In the genomic region with DNA sequence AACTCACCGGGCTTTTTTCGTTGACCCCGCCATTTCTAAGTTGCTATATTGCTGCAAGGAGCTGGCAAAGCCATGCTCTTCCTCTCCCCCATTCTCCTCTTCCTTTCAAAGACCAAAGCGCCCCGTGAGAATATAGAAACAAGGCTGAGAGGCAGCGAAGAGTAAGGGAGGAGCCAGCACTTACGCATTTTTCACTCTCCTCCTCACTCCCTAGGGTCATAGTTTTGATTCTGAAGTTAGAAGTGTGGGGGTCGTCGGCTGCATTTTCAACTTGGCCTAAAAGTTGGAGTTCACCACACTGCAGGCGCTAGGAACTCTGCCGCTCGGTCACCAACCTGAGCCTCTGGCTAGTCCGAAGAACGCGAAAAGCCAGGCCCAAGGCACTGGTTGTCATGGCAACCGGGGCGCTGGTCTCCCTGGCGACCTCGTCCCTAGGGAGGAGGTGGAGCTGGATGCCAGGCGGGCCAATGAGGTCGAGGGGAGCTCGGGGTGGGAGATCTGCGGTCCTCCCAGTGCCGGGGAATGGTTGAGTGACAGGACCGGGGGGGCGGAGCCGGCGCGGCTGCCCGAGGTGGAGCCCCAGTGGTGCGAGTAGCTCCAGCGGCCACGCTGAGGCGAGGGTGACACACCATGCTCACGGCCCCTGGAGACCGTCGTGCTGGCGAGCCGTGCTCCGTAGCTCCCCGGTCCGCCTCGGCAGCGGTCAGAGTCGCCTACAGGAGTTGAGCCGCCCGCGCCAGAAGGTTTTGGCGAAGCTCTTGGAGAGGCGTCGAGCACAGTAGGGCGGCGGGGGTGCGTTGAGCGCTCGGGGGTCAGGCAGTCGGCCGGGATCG, we compare ENCODE assay signal across 8 cellular contexts.
DNase-seq lines count a peak whose midpoint lies in the region; ATAC-seq and TF ChIP-seq lines count a peak whose summit lies in the region.

A gene with protein sequence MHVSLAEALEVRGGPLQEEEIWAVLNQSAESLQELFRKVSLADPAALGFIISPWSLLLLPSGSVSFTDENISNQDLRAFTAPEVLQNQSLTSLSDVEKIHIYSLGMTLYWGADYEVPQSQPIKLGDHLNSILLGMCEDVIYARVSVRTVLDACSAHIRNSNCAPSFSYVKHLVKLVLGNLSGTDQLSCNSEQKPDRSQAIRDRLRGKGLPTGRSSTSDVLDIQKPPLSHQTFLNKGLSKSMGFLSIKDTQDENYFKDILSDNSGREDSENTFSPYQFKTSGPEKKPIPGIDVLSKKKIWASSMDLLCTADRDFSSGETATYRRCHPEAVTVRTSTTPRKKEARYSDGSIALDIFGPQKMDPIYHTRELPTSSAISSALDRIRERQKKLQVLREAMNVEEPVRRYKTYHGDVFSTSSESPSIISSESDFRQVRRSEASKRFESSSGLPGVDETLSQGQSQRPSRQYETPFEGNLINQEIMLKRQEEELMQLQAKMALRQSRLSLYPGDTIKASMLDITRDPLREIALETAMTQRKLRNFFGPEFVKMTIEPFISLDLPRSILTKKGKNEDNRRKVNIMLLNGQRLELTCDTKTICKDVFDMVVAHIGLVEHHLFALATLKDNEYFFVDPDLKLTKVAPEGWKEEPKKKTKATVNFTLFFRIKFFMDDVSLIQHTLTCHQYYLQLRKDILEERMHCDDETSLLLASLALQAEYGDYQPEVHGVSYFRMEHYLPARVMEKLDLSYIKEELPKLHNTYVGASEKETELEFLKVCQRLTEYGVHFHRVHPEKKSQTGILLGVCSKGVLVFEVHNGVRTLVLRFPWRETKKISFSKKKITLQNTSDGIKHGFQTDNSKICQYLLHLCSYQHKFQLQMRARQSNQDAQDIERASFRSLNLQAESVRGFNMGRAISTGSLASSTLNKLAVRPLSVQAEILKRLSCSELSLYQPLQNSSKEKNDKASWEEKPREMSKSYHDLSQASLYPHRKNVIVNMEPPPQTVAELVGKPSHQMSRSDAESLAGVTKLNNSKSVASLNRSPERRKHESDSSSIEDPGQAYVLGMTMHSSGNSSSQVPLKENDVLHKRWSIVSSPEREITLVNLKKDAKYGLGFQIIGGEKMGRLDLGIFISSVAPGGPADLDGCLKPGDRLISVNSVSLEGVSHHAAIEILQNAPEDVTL (N-terminal part only) (plus strand): TSS at position 590 of the 833 bp plus-strand sequence. CDS start 40,942 bp downstream, outside the sequence.

- H3K9ac ChIP-seq in stomach smooth muscle (ENCODE audit: low read length in 2 of 2), result peak within 1 kb of the TSS; percentile 76 to 79

- no peaks in the 10 kb centered on the region for H3K27me3 ChIP-seq in stomach smooth muscle (ENCODE audit: control insufficient read depth in 1 of 2, insufficient read depth in 2 of 2, low read length in 2 of 2)

- peaks cover under 1% of the 10 kb centered on the region for H3K36me3 Mint-ChIP-seq in nephron (ENCODE audit: low read depth)

- peak within 1 kb of the TSS; percentile 84 to 98 (median 97) for H3K27ac Mint-ChIP-seq in nephron

- peak; percentile 98 for ATAC-seq in GM21528 (IDR thresholded peaks at IDR 0.05; ENCODE audit: low FRiP score, unreplicated experiment)

- TF ChIP-seq CTCF in foreskin fibroblast (IDR thresholded peaks at IDR 0.05; ENCODE audit: low read depth, low read length) (no peak), nephron (IDR thresholded peaks at IDR 0.05; ENCODE audit: unreplicated experiment in 3 of 3) (no peak)

- H3K27me3 Mint-ChIP-seq in nephron (ENCODE audit: low read depth), result no peaks in the 10 kb centered on the region

- peaks cover 11% of the 10 kb centered on the region for H3K4me1 ChIP-seq in stomach smooth muscle (ENCODE audit: control insufficient read depth, insufficient read depth, low read length)

- DNase-seq in DMS 273 (lab: John Stamatoyannopoulos, UW; ENCODE audit: unreplicated experiment), result peak; percentile 98
- DNase-seq in HuH-7 (ENCODE audit: low spot score), result peak; percentile 62
- peak; percentile 76 for DNase-seq in RPMI8226
- peak; percentile 91 for DNase-seq in activated effector memory CD4-positive, alpha-beta T cell treated with anti-CD3 and anti-CD28 coated beads, Interleukin-2, amount 50 U/mL, for 16 hours
- DNase-seq in foreskin fibroblast, result peak; percentile 100

- no peaks in the 10 kb centered on the region for H3K9me3 ChIP-seq in stomach smooth muscle (ENCODE audit: control insufficient read depth in 2 of 2, low read length in 2 of 2)

- H3K4me3 ChIP-seq in foreskin fibroblast (ENCODE audit: low read depth in 1 of 2, low read length in 2 of 2) (peak within 1 kb of the TSS; percentile 63 to 96), stomach smooth muscle (ENCODE audit: low read length in 2 of 2) (peak within 1 kb of the TSS; percentile 91 to 98)

- peak within 1 kb of the TSS; percentile 92 to 97 (median 92) for H3K4me3 Mint-ChIP-seq in nephron

- peaks cover 30% of the 10 kb centered on the region for H3K4me1 Mint-ChIP-seq in nephron

- H3K36me3 ChIP-seq in stomach smooth muscle (ENCODE audit: control insufficient read depth in 2 of 2, insufficient read depth in 2 of 2, low read length in 2 of 2), result no peaks in the 10 kb centered on the region

- H3K9me3 Mint-ChIP-seq in nephron, result no peaks in the 10 kb centered on the region

- H3K27ac ChIP-seq in stomach smooth muscle (ENCODE audit: low read length), result peak within 1 kb of the TSS; percentile 74

Comparison
In these comparisons a context has a peak if more than half of its experiments do, and no peak if none do; other contexts are left out.
1. Peak in every context shown above with its lines: DNase-seq, ATAC-seq, H3K4me3 ChIP-seq and H3K27ac ChIP-seq.